9 cellular contexts compared by ENCODE assay signal in genomic region chr9:83583151-83584014, GRCh38. TPM values are rescaled to one million over a fixed set of nuclear protein-coding genes. Genes with fewer than 3 reads are reported as not detected.
DNase-seq lines count a peak whose midpoint lies in the region; ATAC-seq, FAIRE-seq and TF ChIP-seq lines count a peak whose summit lies in the region.
"Had no signal": no experiment of that assay in that cellular context is flagged by ENCODE, and none has a peak within 500 bp of the region (broad histone marks: within the 10 kb centered on the region; RNA-seq: fewer than 3 reads in every experiment).

No MANE protein-coding gene starts in this region.

- H3K27ac Mint-ChIP-seq in T-helper 17 cell (no peak overlapping the region), naive B cell (no peak overlapping the region)
- H3K27ac Mint-ChIP-seq: activated naive CD4-positive, alpha-beta T cell treated with anti-CD3 and anti-CD28 coated beads, Interleukin-2, amount 50 U/mL, for 72 hours had no signal

- H3K4me1 Mint-ChIP-seq in T-helper 17 cell = no peaks in the 10 kb centered on the region
- H3K4me1 Mint-ChIP-seq in naive B cell = no peaks in the 10 kb centered on the region

- ATAC-seq in GM19351 (IDR thresholded peaks at IDR 0.05; ENCODE audit: unreplicated experiment) = peak; percentile 88
- no peak for ATAC-seq in T-helper 17 cell
- ATAC-seq in naive B cell (ENCODE audit: low read depth in 2 of 2) = peak in 1 of 2 donors; percentile 59
- ATAC-seq: activated naive CD4-positive, alpha-beta T cell treated with anti-CD3 and anti-CD28 coated beads, Interleukin-2, amount 50 U/mL, for 72 hours had no signal

- peaks cover 0 to 13% (median 11%) of the 10 kb centered on the region in 7 donors for H3K9me3 Mint-ChIP-seq in naive B cell
- H3K9me3 Mint-ChIP-seq: activated naive CD4-positive, alpha-beta T cell treated with anti-CD3 and anti-CD28 coated beads, Interleukin-2, amount 50 U/mL, for 72 hours had no signal

- no peak for FAIRE-seq in D721Med (lab: Jason Lieb, UNC)

- peak; percentile 59 for TF ChIP-seq CTCF in D721Med (IDR thresholded peaks at IDR 0.05; ENCODE audit: insufficient read depth, missing control alignments)
- TF ChIP-seq CTCF in epithelial cell of proximal tubule (conservative IDR thresholded peaks at IDR 0.05; ENCODE audit: low read depth, low read length) = peak; percentile 87

- H3K4me3 ChIP-seq in epithelial cell of proximal tubule (ENCODE audit: low read depth, low read length) = no peak overlapping the region

- H3K4me3 Mint-ChIP-seq in T-helper 17 cell (no peak overlapping the region), naive B cell (no peak overlapping the region)

- H3K9me3 ChIP-seq in T-helper 17 cell (ENCODE audit: control insufficient read depth, low read length, poor library complexity, severe bottlenecking) = no peaks in the 10 kb centered on the region

- H3K27me3 Mint-ChIP-seq in T-helper 17 cell (no peaks in the 10 kb centered on the region), naive B cell (no peaks in the 10 kb centered on the region)

- DNase-seq in D721Med (ENCODE audit: insufficient read length, low spot score) (no peak), KBM-7 (peak; percentile 45), T-helper 17 cell (peak in 2 of 3 donors; percentile 9 to 11), epithelial cell of proximal tubule (ENCODE audit: low read depth) (no peak), naive B cell (peak; percentile 18), GM19238 (ENCODE audit: insufficient read length, low spot score) (no peak), NCI-H524 treated with DMSO at 0.1 percent for 48 hours (lab: John Stamatoyannopoulos, UW) (no peak)

- H3K36me3 Mint-ChIP-seq in T-helper 17 cell (ENCODE audit: low read depth) (peaks cover 2% of the 10 kb centered on the region), naive B cell (peaks cover 9 to 14% of the 10 kb centered on the region in 2 donors)
- H3K36me3 Mint-ChIP-seq: activated naive CD4-positive, alpha-beta T cell treated with anti-CD3 and anti-CD28 coated beads, Interleukin-2, amount 50 U/mL, for 72 hours had no signal

- in situ Hi-C loops in KBM-7 (cut with MboI; ENCODE audit: low pct_unique_long_range_greater_than_20kb, low sequenced_read_pairs) = no loop called here

RNA-seq across cellular contexts. Expression of gene IDNK, which starts 39.6 kb away (rescaled TPM):
- 10 to 100 TPM in 1 of 2 donors, 1 to 10 TPM in 1; 5.0 to 10.3 TPM for total RNA-seq in T-helper 17 cell
- 5.1 and 8.4 TPM in 2 replicates for total RNA-seq in epithelial cell of proximal tubule
- 10 to 100 TPM; 16.4 to 44.8 (median 25.5) TPM for polyA plus RNA-seq in naive B cell (ENCODE audit: low read depth in 6 of 6)

RNA-seq across cellular contexts. Expression of gene FRMD3, which starts 45.2 kb away (rescaled TPM):
- 10 to 100 TPM in 1 of 2 donors, 1 to 10 TPM in 1; 1.4 to 18.9 TPM for total RNA-seq in T-helper 17 cell
- 1.4 and 2.4 TPM in 2 replicates for total RNA-seq in epithelial cell of proximal tubule
- polyA plus RNA-seq in naive B cell (ENCODE audit: low read depth in 6 of 6) = 1 to 10 TPM in 4 of 6 donors, under 1 TPM in 1, not detected in 1; 0.36 to 3.0 (median 1.4) TPM

Comparison
In these comparisons a context has a peak if more than half of its experiments do, and no peak if none do; other contexts are left out.
1. DNase-seq: peak in KBM-7 (single experiment), T-helper 17 cell (2 of 3) and naive B cell (single experiment); none in D721Med (single experiment), epithelial cell of proximal tubule (single experiment), GM19238 (single experiment) and NCI-H524 treated with DMSO at 0.1 percent for 48 hours (single experiment).